8 cellular contexts compared by ENCODE assay signal in genomic region chr7:27198871-27199801, GRCh38. TPM values are rescaled to one million over a fixed set of nuclear protein-coding genes. Genes with fewer than 3 reads are reported as not detected.
DNase-seq lines count a peak whose midpoint lies in the region; TF ChIP-seq lines count a peak whose summit lies in the region.

No MANE protein-coding gene starts in this region.

- WGBS in mammary epithelial cell (ENCODE audit: low coverage, missing lambda C conversion rate), result 0% methylated on average over 5 of the region's 93 CpGs
- WGBS in trophoblast cell (ENCODE audit: extremely low coverage, insufficient coverage, insufficient read length), result no CpG with 5 or more reads among the region's 93 CpGs

- H3K23ac ChIP-seq in trophoblast cell (ENCODE audit: low read length), result no peak overlapping the region

- H3K4ac ChIP-seq in trophoblast cell (ENCODE audit: low read depth, low read length), result no peak overlapping the region

- H3K4me3 Mint-ChIP-seq in progenitor cell of endocrine pancreas (ENCODE audit: low read depth), result no peak overlapping the region

- no peak overlapping the region for H4K91ac ChIP-seq in trophoblast cell (ENCODE audit: low read depth, low read length)

- H3K4me1 Mint-ChIP-seq in progenitor cell of endocrine pancreas (ENCODE audit: low read depth), result peaks cover 4% of the 10 kb centered on the region

- no peak overlapping the region for H2BK12ac ChIP-seq in trophoblast cell (ENCODE audit: low read length)

- H2BK120ac ChIP-seq in trophoblast cell (ENCODE audit: insufficient read depth, low read length, poor library complexity), result no peak overlapping the region

- peak overlapping the region; percentile 60 for H2AFZ ChIP-seq in mammary epithelial cell (ENCODE audit: low read depth, low read length)
- H2AFZ ChIP-seq in trophoblast cell (ENCODE audit: insufficient read depth, low read length, poor library complexity), result peak overlapping the region; percentile 30

- H4K12ac ChIP-seq in trophoblast cell (ENCODE audit: low read depth, low read length), result no peak overlapping the region

- H3K9me3 ChIP-seq in mammary epithelial cell (replicated peaks; ENCODE audit: insufficient read depth, low read length) (no peaks in the 10 kb centered on the region), trophoblast cell (ENCODE audit: insufficient read depth, low read depth, low read length) (peaks cover 12% of the 10 kb centered on the region)

- dilution Hi-C loops in mammary epithelial cell (cut with HindIII; ENCODE audit: low sequenced_read_pairs), result no loop called here

- no peaks in the 10 kb centered on the region for H4K20me1 ChIP-seq in mammary epithelial cell (ENCODE audit: insufficient read depth, low read length)

- POLR2A ChIA-PET in HEK293T (lab: Yijun Ruan, JAX), result interaction anchor here (0.5 to 4.8 kb wide), 13 partner anchors 8 to 1001 kb away, joined by 3 to 48 read pairs (median 4); partner anchors contain the start of genes EVX1 and HOXA11

- peak overlapping the region; percentile 90 for H3K4me2 ChIP-seq in mammary epithelial cell (ENCODE audit: insufficient read depth, low read depth, low read length)
- peak overlapping the region; percentile 71 for H3K4me2 ChIP-seq in trophoblast cell (ENCODE audit: low read length)

- H3K4me3 ChIP-seq in mammary epithelial cell (replicated peaks in 1 of 3; ENCODE audit: insufficient read depth in 1 of 3, low read depth in 2 of 3, low read length in 3 of 3) (peak overlapping the region in 1 of 3 experiments; percentile 30), trophoblast cell (ENCODE audit: low read depth, low read length) (peak overlapping the region; percentile 55)

- H3K27ac ChIP-seq in mammary epithelial cell (ENCODE audit: insufficient read depth, low read depth, low read length) (no peak overlapping the region), trophoblast cell (ENCODE audit: low read depth, low read length) (no peak overlapping the region)

- no peaks in the 10 kb centered on the region for H3K9me3 Mint-ChIP-seq in progenitor cell of endocrine pancreas (ENCODE audit: low read depth)

- H3K14ac ChIP-seq in trophoblast cell (ENCODE audit: low read length), result no peak overlapping the region

- no peaks in the 10 kb centered on the region for H3K36me3 Mint-ChIP-seq in progenitor cell of endocrine pancreas (ENCODE audit: insufficient read depth)

- H3K27me3 ChIP-seq in mammary epithelial cell (ENCODE audit: insufficient read depth, low read length) (peaks cover 71% of the 10 kb centered on the region), trophoblast cell (ENCODE audit: insufficient read depth, low read length) (peaks cover 66% of the 10 kb centered on the region)

- no peak overlapping the region for H4K8ac ChIP-seq in trophoblast cell (ENCODE audit: low read depth, low read length)

- H3K36me3 ChIP-seq in mammary epithelial cell (ENCODE audit: insufficient read depth, low read length), result no peaks in the 10 kb centered on the region
- no peaks in the 10 kb centered on the region for H3K36me3 ChIP-seq in trophoblast cell (ENCODE audit: control insufficient read depth in 1 of 2, insufficient read depth in 2 of 2, low read length in 2 of 2)

- H3K4me1 ChIP-seq in mammary epithelial cell (ENCODE audit: insufficient read depth, low read length), result peaks cover 18% of the 10 kb centered on the region
- H3K4me1 ChIP-seq in trophoblast cell (ENCODE audit: control insufficient read depth in 1 of 2, insufficient read depth in 2 of 2, low read length in 2 of 2), result peaks cover 10 to 12% of the 10 kb centered on the region in 2 experiments

- no peak overlapping the region for H3K27ac Mint-ChIP-seq in progenitor cell of endocrine pancreas

- TF ChIP-seq CTCF in mammary epithelial cell (conservative IDR thresholded peaks at IDR 0.05 in 1 of 2, IDR thresholded peaks at IDR 0.05 in 1 of 2; ENCODE audit: extremely low read depth in 1 of 2, insufficient read depth in 1 of 2, low read depth in 1 of 2, low read length in 2 of 2) (no peak), progenitor cell of endocrine pancreas (IDR thresholded peaks at IDR 0.05; ENCODE audit: unreplicated experiment) (no peak)

- no peak overlapping the region for H2BK5ac ChIP-seq in trophoblast cell (ENCODE audit: low read depth, low read length, poor library complexity)

- H3K27me3 Mint-ChIP-seq in progenitor cell of endocrine pancreas, result peaks cover 93% of the 10 kb centered on the region

- intact Hi-C loops in mammary epithelial cell (cut with micrococcal nuclease), result loop anchor here (5.0 to 10.0 kb wide), 3 partner anchors 133 to 1726 kb away; no protein-coding TSS in a partner anchor

- CTCF ChIA-PET in mammary epithelial cell (lab: Charles Lee; ENCODE audit: low non-redundant PET), result interaction anchor here (0.6 to 0.7 kb wide), 2 partner anchors 9 to 80 kb away, joined by 3 read pairs; no protein-coding TSS in a partner anchor
- CTCF ChIA-PET in HEK293T (lab: Yijun Ruan, JAX), result interaction anchor here (0.8 to 2.0 kb wide), 6 partner anchors 9 to 576 kb away, joined by 3 to 7 read pairs (median 4); partner anchors contain the start of gene HOXA11

- BruUV-seq in mammary epithelial cell (replicated peaks; lab: Mats Ljungman, UMichigan), result no TSS peak

- no peak overlapping the region for H2AK5ac ChIP-seq in trophoblast cell (ENCODE audit: low read length)

- H3K9ac ChIP-seq in mammary epithelial cell (ENCODE audit: insufficient read depth, low read length), result no peak overlapping the region
- no peak overlapping the region for H3K9ac ChIP-seq in trophoblast cell (ENCODE audit: low read length)

- H3K18ac ChIP-seq in trophoblast cell (ENCODE audit: low read length), result no peak overlapping the region

- no peaks in the 10 kb centered on the region for H3K79me1 ChIP-seq in trophoblast cell (ENCODE audit: low read length)

- H3K79me2 ChIP-seq in mammary epithelial cell (ENCODE audit: insufficient read depth, low read length) (no peaks in the 10 kb centered on the region), trophoblast cell (ENCODE audit: control insufficient read depth, insufficient read depth, low read length, poor library complexity) (no peaks in the 10 kb centered on the region)

- DNase-seq in Daoy (ENCODE audit: low read depth), result peak; percentile 73
- peak; percentile 19 for DNase-seq in LHCN-M2 (ENCODE audit: low read depth)
- DNase-seq in mammary epithelial cell, result peak; percentile 24
- DNase-seq in trophoblast cell, result peak; percentile 23 to 65
- no peak for DNase-seq in progenitor cell of endocrine pancreas (ENCODE audit: low spot score, unreplicated experiment)
- no peak for DNase-seq in HEK293T (ENCODE audit: extremely low spot score)
- no peak for DNase-seq in stimulated activated CD4-positive, alpha-beta T cell treated with anti-CD3 and anti-CD28 coated beads, Interleukin-4, amount 100 ng/mL, for 4 hours
- DNase-seq in Kasumi-1 (lab: John Stamatoyannopoulos, UW), result no peak

- in situ Hi-C loops in mammary epithelial cell (cut with MboI; ENCODE audit: low sequenced_read_pairs in 2 of 2), result loop anchor here (5.0 to 25.0 kb wide), 3 partner anchors 818 to 888 kb away; no protein-coding TSS in a partner anchor

TF ChIP-seq in HEK293T, 16 proteins besides CTCF, POLR2A, EP300 and RAD21 (continues in another document):
- TF ChIP-seq L3MBTL2 (conservative IDR thresholded peaks at IDR 0.05) (no peak), SP1 (IDR thresholded peaks at IDR 0.05) (no peak), ZNF384 (IDR thresholded peaks at IDR 0.05) (no peak), FOXK2 (IDR thresholded peaks at IDR 0.05) (no peak), FOXA1 (IDR thresholded peaks at IDR 0.05) (no peak), BHLHE40 (IDR thresholded peaks at IDR 0.05; ENCODE audit: borderline replicate concordance) (no peak), LEF1 (IDR thresholded peaks at IDR 0.05; ENCODE audit: borderline replicate concordance) (no peak), NFRKB (IDR thresholded peaks at IDR 0.05) (no peak)

RNA-seq across cellular contexts. Expression of gene HOXA13, which starts 0.8 kb away (rescaled TPM):
- total RNA-seq in Daoy (2014; rRNA removed; shearing (Covaris generic)), result 0.86 and 1.3 TPM in 2 replicates
- 0.06 and 0.11 TPM in 2 replicates for total RNA-seq in LHCN-M2 (2014; rRNA removed)
- 0.40 TPM for polyA plus RNA-seq in LHCN-M2 (2012)
- not detected for total RNA-seq in mammary epithelial cell
- polyA plus RNA-seq in mammary epithelial cell, result not detected
- not detected for polyA minus RNA-seq in mammary epithelial cell
- 0.82 and 1.00 TPM in 2 replicates for polyA plus RNA-seq in trophoblast cell (2013)
- not detected in 2 replicates for total RNA-seq in progenitor cell of endocrine pancreas

RNA-seq across cellular contexts. Expression of gene HOXA11, which starts 14.1 kb away (rescaled TPM):
- 7.7 and 8.2 TPM in 2 replicates for total RNA-seq in Daoy (2014; rRNA removed; shearing (Covaris generic))
- total RNA-seq in LHCN-M2 (2014; rRNA removed), result 3.9 and 4.0 TPM in 2 replicates
- 0.94 TPM for polyA plus RNA-seq in LHCN-M2 (2012)
- under 1 TPM; 0.17 to 0.96 TPM for total RNA-seq in mammary epithelial cell
- polyA plus RNA-seq in mammary epithelial cell, result 0.12 TPM
- polyA minus RNA-seq in mammary epithelial cell, result not detected
- 1.5 and 2.2 TPM in 2 replicates for polyA plus RNA-seq in trophoblast cell (2013)
- not detected in 2 replicates for total RNA-seq in progenitor cell of endocrine pancreas

RNA-seq across cellular contexts. Expression of gene HOXA10, which starts 25.0 kb away (rescaled TPM):
- total RNA-seq in Daoy (2014; rRNA removed; shearing (Covaris generic)), result 12.3 and 31.2 TPM in 2 replicates
- 12.8 and 13.2 TPM in 2 replicates for total RNA-seq in LHCN-M2 (2014; rRNA removed)
- 6.9 TPM for polyA plus RNA-seq in LHCN-M2 (2012)
- total RNA-seq in mammary epithelial cell, result 1 to 10 TPM; 4.2 to 4.3 TPM
- 0.18 TPM for polyA plus RNA-seq in mammary epithelial cell
- polyA minus RNA-seq in mammary epithelial cell, result not detected
- polyA plus RNA-seq in trophoblast cell (2013), result 1.5 and 2.1 TPM in 2 replicates
- not detected in 2 replicates for total RNA-seq in progenitor cell of endocrine pancreas

RNA-seq across cellular contexts. Expression of gene HOXA9, which starts 33.8 kb away (rescaled TPM):
- total RNA-seq in Daoy (2014; rRNA removed; shearing (Covaris generic)), result 1.8 TPM in 1 of 2 replicates, not detected in the other
- total RNA-seq in LHCN-M2 (2014; rRNA removed) (8.7 TPM in 2 replicates), mammary epithelial cell (10 to 100 TPM in 1 of 2 donors, 1 to 10 TPM in 1; 7.8 to 25.1 TPM), progenitor cell of endocrine pancreas (not detected in 2 replicates)
- 2.0 TPM for polyA plus RNA-seq in LHCN-M2 (2012)
- 0.03 TPM for polyA plus RNA-seq in mammary epithelial cell
- polyA minus RNA-seq in mammary epithelial cell, result not detected
- polyA plus RNA-seq in trophoblast cell (2013), result 1.2 and 1.5 TPM in 2 replicates

RNA-seq across cellular contexts. Expression of gene HOXA7, which starts 42.7 kb away (rescaled TPM):
- total RNA-seq in Daoy (2014; rRNA removed; shearing (Covaris generic)), result 21.7 and 24.4 TPM in 2 replicates
- total RNA-seq in LHCN-M2 (2014; rRNA removed) (4.5 and 8.3 TPM in 2 replicates), mammary epithelial cell (1 to 10 TPM; 2.3 to 8.0 TPM), progenitor cell of endocrine pancreas (1.4 and 1.5 TPM in 2 replicates)
- polyA plus RNA-seq in LHCN-M2 (2012), result 7.0 TPM
- polyA plus RNA-seq in mammary epithelial cell, result 3.9 TPM
- 3.7 TPM for polyA minus RNA-seq in mammary epithelial cell
- polyA plus RNA-seq in trophoblast cell (2013), result not detected in 2 replicates

Comparison
In these comparisons a context has a peak if more than half of its experiments do, and no peak if none do; other contexts are left out.
1. DNase-seq: peak in Daoy (single experiment), LHCN-M2 (single experiment), mammary epithelial cell (single experiment) and trophoblast cell (2 of 2); none in progenitor cell of endocrine pancreas (single experiment), HEK293T (single experiment), stimulated activated CD4-positive, alpha-beta T cell treated with anti-CD3 and anti-CD28 coated beads, Interleukin-4, amount 100 ng/mL, for 4 hours (0 of 2) and Kasumi-1 (0 of 2).